Comparison of ENCODE assay signal across 1 cellular context in genomic region chr5:71289946-71290345, GRCh38.
TF ChIP-seq lines count a peak whose summit lies in the region.

No MANE protein-coding gene starts in this region.

TF ChIP-seq in HepG2, 621 proteins besides CTCF, POLR2A, EP300 and RAD21 (continued from another document):
- TF ChIP-seq ELF1 (CRISPR knock-in tag; IDR thresholded peaks at IDR 0.05) (peak; percentile 48; the same call in 1 of the 2 replicates), ZNF574 (CRISPR knock-in tag; IDR thresholded peaks at IDR 0.05) (peak; percentile 79), ZNF263 (CRISPR knock-in tag; IDR thresholded peaks at IDR 0.05) (peak; percentile 46; the same call in 1 of the 2 replicates), ELF3 (CRISPR knock-in tag; IDR thresholded peaks at IDR 0.05) (peak; percentile 65; the same call in 1 of the 2 replicates), YEATS4 (CRISPR knock-in tag; IDR thresholded peaks at IDR 0.05; ENCODE audit: borderline replicate concordance) (peak; percentile 45; the same call in 1 of the 2 replicates), HOXA3 (CRISPR knock-in tag; IDR thresholded peaks at IDR 0.05) (peak; percentile 63), DMAP1 (CRISPR knock-in tag; IDR thresholded peaks at IDR 0.05) (peak; percentile 27; the same call in 1 of the 2 replicates), ERF (CRISPR knock-in tag; IDR thresholded peaks at IDR 0.05) (0 out of 2 replicates have a peak, but pooled peaks have one; percentile 26), TAF1 (CRISPR knock-in tag; IDR thresholded peaks at IDR 0.05) (peak; percentile 38; the same call in 1 of the 2 replicates), SAP130 (CRISPR knock-in tag; IDR thresholded peaks at IDR 0.05; ENCODE audit: low read depth) (peak; percentile 63), ZBTB7B (CRISPR knock-in tag; IDR thresholded peaks at IDR 0.05) (peak; percentile 79; the same call in 1 of the 2 replicates), ZFY (CRISPR knock-in tag; IDR thresholded peaks at IDR 0.05) (peak; percentile 63), GATAD1 (CRISPR knock-in tag; IDR thresholded peaks at IDR 0.05) (peak; percentile 62; the same call in 1 of the 2 replicates)
- TF ChIP-seq, protein P1, sequence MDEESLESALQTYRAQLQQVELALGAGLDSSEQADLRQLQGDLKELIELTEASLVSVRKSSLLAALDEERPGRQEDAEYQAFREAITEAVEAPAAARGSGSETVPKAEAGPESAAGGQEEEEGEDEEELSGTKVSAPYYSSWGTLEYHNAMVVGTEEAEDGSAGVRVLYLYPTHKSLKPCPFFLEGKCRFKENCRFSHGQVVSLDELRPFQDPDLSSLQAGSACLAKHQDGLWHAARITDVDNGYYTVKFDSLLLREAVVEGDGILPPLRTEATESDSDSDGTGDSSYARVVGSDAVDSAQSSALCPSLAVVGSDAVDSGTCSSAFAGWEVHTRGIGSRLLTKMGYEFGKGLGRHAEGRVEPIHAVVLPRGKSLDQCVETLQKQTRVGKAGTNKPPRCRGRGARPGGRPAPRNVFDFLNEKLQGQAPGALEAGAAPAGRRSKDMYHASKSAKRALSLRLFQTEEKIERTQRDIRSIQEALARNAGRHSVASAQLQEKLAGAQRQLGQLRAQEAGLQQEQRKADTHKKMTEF (CRISPR knock-in tag; IDR thresholded peaks at IDR 0.05) = peak; percentile 43; the same call in 1 of the 2 replicates
- TF ChIP-seq, protein P2, sequence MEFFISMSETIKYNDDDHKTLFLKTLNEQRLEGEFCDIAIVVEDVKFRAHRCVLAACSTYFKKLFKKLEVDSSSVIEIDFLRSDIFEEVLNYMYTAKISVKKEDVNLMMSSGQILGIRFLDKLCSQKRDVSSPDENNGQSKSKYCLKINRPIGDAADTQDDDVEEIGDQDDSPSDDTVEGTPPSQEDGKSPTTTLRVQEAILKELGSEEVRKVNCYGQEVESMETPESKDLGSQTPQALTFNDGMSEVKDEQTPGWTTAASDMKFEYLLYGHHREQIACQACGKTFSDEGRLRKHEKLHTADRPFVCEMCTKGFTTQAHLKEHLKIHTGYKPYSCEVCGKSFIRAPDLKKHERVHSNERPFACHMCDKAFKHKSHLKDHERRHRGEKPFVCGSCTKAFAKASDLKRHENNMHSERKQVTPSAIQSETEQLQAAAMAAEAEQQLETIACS (CRISPR knock-in tag; IDR thresholded peaks at IDR 0.05) = peak; percentile 47; the same call in 1 of the 2 replicates
